ENCODE assay signal across 1 cellular context in the genomic region with DNA sequence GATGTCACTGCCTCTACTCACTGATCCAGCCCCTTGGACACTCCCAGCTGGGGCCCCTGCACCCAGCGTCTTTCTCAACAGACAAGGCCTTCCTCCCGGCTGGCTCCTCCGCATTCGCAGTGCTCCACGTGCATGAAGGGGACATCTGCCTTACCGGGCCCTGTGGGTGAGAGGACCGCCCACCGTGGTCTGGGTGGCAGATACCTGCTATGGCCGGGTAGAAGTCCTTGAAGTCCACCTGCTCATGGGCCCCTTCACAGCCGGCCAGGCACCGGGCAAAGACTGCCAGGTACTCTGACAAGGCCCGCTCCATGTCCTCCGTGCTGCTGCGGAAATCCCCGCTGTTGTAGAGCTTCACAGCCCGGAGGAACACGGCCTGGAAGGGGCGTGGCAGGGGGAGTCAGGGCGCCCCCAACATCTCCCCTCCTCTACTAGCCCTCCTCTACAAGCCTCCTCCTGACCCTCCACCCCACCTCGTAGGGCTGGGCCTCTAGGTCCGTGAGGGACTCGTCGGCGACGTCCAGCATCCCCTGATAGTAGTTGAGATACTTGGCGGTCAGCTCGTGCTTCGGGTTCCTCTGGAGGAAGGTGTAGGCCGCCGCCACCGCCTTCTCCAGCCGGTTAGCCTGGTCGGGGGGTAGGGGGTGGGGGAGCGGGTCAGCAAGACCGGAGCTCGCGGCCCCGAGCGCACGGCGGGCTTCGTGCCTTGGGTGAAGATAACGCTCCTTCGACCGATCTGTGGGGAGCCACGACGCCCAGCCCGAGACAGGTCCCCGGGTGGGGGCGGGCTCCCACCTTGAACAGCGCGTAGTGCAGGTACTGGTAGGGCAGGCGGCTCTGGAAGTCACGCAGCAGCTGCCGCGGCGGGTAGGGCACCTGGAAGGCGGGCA.
TF ChIP-seq lines count a peak whose summit lies in the region.

No MANE protein-coding gene starts in this region.

TF ChIP-seq in HepG2, 621 proteins besides CTCF, POLR2A, EP300 and RAD21 (continues in another document):
- TF ChIP-seq, protein P1, sequence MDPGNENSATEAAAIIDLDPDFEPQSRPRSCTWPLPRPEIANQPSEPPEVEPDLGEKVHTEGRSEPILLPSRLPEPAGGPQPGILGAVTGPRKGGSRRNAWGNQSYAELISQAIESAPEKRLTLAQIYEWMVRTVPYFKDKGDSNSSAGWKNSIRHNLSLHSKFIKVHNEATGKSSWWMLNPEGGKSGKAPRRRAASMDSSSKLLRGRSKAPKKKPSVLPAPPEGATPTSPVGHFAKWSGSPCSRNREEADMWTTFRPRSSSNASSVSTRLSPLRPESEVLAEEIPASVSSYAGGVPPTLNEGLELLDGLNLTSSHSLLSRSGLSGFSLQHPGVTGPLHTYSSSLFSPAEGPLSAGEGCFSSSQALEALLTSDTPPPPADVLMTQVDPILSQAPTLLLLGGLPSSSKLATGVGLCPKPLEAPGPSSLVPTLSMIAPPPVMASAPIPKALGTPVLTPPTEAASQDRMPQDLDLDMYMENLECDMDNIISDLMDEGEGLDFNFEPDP (CRISPR knock-in tag; conservative IDR thresholded peaks at IDR 0.05), result 0 out of 2 replicates have a peak, but pooled peaks have one; percentile 9
- TF ChIP-seq, protein P2, sequence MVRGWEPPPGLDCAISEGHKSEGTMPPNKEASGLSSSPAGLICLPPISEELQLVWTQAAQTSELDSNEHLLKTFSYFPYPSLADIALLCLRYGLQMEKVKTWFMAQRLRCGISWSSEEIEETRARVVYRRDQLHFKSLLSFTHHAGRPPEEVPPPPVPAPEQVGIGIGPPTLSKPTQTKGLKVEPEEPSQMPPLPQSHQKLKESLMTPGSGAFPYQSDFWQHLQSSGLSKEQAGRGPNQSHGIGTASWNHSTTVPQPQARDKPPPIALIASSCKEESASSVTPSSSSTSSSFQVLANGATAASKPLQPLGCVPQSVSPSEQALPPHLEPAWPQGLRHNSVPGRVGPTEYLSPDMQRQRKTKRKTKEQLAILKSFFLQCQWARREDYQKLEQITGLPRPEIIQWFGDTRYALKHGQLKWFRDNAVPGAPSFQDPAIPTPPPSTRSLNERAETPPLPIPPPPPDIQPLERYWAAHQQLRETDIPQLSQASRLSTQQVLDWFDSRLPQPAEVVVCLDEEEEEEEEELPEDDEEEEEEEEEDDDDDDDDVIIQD (CRISPR knock-in tag; IDR thresholded peaks at IDR 0.05; ENCODE audit: low read depth), result 0 out of 2 replicates have a peak, but pooled peaks have one; percentile 31
- TF ChIP-seq GATAD1 (CRISPR knock-in tag; IDR thresholded peaks at IDR 0.05) (peak; percentile 9; the same call in 1 of the 2 replicates), HDAC6 (IDR thresholded peaks at IDR 0.05; ENCODE audit: low read depth, low read length) (no peak), GTF3A (CRISPR knock-in tag; conservative IDR thresholded peaks at IDR 0.05) (no peak), ZNF737 (CRISPR knock-in tag; IDR thresholded peaks at IDR 0.05; ENCODE audit: borderline replicate concordance) (no peak; the same call in 1 of the 2 replicates), YEATS4 (CRISPR knock-in tag; IDR thresholded peaks at IDR 0.05; ENCODE audit: borderline replicate concordance) (no peak), KMT2A (CRISPR knock-in tag; IDR thresholded peaks at IDR 0.05) (0 out of 2 replicates have a peak, but pooled peaks have one; percentile 31), HIVEP1 (CRISPR knock-in tag; IDR thresholded peaks at IDR 0.05) (0 out of 2 replicates have a peak, but pooled peaks have one; percentile 17), ZFP90 (CRISPR knock-in tag; IDR thresholded peaks at IDR 0.05; ENCODE audit: borderline replicate concordance) (no peak), GABPB1 (CRISPR knock-in tag; IDR thresholded peaks at IDR 0.05) (0 out of 2 replicates have a peak, but pooled peaks have one; percentile 22), ZNF3 (CRISPR knock-in tag; IDR thresholded peaks at IDR 0.05) (no peak), HOXA7 (CRISPR knock-in tag; IDR thresholded peaks at IDR 0.05) (0 out of 2 replicates have a peak, but pooled peaks have one; percentile 56), NKX3-1 (CRISPR knock-in tag; IDR thresholded peaks at IDR 0.05) (no peak), ZNF780A (CRISPR knock-in tag; IDR thresholded peaks at IDR 0.05) (peak; percentile 96; the same call in 1 of the 2 replicates), NCOA2 (CRISPR knock-in tag; IDR thresholded peaks at IDR 0.05) (peak; percentile 6; the same call in 1 of the 2 replicates)
- TF ChIP-seq, protein P3, sequence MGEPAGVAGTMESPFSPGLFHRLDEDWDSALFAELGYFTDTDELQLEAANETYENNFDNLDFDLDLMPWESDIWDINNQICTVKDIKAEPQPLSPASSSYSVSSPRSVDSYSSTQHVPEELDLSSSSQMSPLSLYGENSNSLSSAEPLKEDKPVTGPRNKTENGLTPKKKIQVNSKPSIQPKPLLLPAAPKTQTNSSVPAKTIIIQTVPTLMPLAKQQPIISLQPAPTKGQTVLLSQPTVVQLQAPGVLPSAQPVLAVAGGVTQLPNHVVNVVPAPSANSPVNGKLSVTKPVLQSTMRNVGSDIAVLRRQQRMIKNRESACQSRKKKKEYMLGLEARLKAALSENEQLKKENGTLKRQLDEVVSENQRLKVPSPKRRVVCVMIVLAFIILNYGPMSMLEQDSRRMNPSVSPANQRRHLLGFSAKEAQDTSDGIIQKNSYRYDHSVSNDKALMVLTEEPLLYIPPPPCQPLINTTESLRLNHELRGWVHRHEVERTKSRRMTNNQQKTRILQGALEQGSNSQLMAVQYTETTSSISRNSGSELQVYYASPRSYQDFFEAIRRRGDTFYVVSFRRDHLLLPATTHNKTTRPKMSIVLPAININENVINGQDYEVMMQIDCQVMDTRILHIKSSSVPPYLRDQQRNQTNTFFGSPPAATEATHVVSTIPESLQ (CRISPR knock-in tag; conservative IDR thresholded peaks at IDR 0.05), result no peak
- TF ChIP-seq, protein P4, sequence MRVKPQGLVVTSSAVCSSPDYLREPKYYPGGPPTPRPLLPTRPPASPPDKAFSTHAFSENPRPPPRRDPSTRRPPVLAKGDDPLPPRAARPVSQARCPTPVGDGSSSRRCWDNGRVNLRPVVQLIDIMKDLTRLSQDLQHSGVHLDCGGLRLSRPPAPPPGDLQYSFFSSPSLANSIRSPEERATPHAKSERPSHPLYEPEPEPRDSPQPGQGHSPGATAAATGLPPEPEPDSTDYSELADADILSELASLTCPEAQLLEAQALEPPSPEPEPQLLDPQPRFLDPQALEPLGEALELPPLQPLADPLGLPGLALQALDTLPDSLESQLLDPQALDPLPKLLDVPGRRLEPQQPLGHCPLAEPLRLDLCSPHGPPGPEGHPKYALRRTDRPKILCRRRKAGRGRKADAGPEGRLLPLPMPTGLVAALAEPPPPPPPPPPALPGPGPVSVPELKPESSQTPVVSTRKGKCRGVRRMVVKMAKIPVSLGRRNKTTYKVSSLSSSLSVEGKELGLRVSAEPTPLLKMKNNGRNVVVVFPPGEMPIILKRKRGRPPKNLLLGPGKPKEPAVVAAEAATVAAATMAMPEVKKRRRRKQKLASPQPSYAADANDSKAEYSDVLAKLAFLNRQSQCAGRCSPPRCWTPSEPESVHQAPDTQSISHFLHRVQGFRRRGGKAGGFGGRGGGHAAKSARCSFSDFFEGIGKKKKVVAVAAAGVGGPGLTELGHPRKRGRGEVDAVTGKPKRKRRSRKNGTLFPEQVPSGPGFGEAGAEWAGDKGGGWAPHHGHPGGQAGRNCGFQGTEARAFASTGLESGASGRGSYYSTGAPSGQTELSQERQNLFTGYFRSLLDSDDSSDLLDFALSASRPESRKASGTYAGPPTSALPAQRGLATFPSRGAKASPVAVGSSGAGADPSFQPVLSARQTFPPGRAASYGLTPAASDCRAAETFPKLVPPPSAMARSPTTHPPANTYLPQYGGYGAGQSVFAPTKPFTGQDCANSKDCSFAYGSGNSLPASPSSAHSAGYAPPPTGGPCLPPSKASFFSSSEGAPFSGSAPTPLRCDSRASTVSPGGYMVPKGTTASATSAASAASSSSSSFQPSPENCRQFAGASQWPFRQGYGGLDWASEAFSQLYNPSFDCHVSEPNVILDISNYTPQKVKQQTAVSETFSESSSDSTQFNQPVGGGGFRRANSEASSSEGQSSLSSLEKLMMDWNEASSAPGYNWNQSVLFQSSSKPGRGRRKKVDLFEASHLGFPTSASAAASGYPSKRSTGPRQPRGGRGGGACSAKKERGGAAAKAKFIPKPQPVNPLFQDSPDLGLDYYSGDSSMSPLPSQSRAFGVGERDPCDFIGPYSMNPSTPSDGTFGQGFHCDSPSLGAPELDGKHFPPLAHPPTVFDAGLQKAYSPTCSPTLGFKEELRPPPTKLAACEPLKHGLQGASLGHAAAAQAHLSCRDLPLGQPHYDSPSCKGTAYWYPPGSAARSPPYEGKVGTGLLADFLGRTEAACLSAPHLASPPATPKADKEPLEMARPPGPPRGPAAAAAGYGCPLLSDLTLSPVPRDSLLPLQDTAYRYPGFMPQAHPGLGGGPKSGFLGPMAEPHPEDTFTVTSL (CRISPR knock-in tag; IDR thresholded peaks at IDR 0.05; ENCODE audit: borderline replicate concordance), result no peak
- TF ChIP-seq, protein P5, sequence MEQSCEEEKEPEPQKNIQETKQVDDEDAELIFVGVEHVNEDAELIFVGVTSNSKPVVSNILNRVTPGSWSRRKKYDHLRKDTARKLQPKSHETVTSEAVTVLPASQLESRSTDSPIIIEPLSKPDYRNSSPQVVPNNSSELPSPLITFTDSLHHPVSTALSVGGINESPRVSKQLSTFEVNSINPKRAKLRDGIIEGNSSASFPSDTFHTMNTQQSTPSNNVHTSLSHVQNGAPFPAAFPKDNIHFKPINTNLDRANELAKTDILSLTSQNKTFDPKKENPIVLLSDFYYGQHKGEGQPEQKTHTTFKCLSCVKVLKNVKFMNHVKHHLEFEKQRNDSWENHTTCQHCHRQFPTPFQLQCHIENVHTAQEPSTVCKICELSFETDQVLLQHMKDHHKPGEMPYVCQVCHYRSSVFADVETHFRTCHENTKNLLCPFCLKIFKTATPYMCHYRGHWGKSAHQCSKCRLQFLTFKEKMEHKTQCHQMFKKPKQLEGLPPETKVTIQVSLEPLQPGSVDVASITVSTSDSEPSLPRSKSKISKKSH (CRISPR knock-in tag; IDR thresholded peaks at IDR 0.05; ENCODE audit: borderline replicate concordance), result peak; percentile 69; the same call in 1 of the 2 replicates
- TF ChIP-seq, protein P6, sequence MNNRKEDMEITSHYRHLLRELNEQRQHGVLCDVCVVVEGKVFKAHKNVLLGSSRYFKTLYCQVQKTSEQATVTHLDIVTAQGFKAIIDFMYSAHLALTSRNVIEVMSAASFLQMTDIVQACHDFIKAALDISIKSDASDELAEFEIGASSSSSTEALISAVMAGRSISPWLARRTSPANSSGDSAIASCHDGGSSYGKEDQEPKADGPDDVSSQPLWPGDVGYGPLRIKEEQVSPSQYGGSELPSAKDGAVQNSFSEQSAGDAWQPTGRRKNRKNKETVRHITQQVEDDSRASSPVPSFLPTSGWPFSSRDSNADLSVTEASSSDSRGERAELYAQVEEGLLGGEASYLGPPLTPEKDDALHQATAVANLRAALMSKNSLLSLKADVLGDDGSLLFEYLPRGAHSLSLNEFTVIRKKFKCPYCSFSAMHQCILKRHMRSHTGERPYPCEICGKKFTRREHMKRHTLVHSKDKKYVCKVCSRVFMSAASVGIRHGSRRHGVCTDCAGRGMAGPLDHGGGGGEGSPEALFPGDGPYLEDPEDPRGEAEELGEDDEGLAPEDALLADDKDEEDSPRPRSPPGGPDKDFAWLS (CRISPR knock-in tag; IDR thresholded peaks at IDR 0.05; ENCODE audit: borderline replicate concordance), result no peak
- TF ChIP-seq, protein P7, sequence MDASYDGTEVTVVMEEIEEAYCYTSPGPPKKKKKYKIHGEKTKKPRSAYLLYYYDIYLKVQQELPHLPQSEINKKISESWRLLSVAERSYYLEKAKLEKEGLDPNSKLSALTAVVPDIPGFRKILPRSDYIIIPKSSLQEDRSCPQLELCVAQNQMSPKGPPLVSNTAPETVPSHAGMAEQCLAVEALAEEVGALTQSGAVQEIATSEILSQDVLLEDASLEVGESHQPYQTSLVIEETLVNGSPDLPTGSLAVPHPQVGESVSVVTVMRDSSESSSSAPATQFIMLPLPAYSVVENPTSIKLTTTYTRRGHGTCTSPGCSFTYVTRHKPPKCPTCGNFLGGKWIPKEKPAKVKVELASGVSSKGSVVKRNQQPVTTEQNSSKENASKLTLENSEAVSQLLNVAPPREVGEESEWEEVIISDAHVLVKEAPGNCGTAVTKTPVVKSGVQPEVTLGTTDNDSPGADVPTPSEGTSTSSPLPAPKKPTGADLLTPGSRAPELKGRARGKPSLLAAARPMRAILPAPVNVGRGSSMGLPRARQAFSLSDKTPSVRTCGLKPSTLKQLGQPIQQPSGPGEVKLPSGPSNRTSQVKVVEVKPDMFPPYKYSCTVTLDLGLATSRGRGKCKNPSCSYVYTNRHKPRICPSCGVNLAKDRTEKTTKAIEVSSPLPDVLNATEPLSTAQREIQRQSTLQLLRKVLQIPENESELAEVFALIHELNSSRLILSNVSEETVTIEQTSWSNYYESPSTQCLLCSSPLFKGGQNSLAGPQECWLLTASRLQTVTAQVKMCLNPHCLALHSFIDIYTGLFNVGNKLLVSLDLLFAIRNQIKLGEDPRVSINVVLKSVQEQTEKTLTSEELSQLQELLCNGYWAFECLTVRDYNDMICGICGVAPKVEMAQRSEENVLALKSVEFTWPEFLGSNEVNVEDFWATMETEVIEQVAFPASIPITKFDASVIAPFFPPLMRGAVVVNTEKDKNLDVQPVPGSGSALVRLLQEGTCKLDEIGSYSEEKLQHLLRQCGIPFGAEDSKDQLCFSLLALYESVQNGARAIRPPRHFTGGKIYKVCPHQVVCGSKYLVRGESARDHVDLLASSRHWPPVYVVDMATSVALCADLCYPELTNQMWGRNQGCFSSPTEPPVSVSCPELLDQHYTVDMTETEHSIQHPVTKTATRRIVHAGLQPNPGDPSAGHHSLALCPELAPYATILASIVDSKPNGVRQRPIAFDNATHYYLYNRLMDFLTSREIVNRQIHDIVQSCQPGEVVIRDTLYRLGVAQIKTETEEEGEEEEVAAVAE (CRISPR knock-in tag; IDR thresholded peaks at IDR 0.05; ENCODE audit: borderline replicate concordance), result 0 out of 2 replicates have a peak, but pooled peaks have one; percentile 16
- TF ChIP-seq, protein P8, sequence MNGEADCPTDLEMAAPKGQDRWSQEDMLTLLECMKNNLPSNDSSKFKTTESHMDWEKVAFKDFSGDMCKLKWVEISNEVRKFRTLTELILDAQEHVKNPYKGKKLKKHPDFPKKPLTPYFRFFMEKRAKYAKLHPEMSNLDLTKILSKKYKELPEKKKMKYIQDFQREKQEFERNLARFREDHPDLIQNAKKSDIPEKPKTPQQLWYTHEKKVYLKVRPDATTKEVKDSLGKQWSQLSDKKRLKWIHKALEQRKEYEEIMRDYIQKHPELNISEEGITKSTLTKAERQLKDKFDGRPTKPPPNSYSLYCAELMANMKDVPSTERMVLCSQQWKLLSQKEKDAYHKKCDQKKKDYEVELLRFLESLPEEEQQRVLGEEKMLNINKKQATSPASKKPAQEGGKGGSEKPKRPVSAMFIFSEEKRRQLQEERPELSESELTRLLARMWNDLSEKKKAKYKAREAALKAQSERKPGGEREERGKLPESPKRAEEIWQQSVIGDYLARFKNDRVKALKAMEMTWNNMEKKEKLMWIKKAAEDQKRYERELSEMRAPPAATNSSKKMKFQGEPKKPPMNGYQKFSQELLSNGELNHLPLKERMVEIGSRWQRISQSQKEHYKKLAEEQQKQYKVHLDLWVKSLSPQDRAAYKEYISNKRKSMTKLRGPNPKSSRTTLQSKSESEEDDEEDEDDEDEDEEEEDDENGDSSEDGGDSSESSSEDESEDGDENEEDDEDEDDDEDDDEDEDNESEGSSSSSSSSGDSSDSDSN (CRISPR knock-in tag; IDR thresholded peaks at IDR 0.05), result no peak; the same call in 1 of the 2 replicates
